9 cellular contexts compared by ENCODE assay signal in genomic region chr11:67709806-67710205, GRCh38. TPM values are rescaled to one million over a fixed set of nuclear protein-coding genes. Genes with fewer than 3 reads are reported as not detected.
"Had no signal": no experiment of that assay in that cellular context is flagged by ENCODE, and none has a peak within 500 bp of the region (broad histone marks: within the 10 kb centered on the region; RNA-seq: fewer than 3 reads in every experiment).

No MANE protein-coding gene starts in this region.

RNA-seq across cellular contexts. Expression of gene ALDH3B2, which starts 35.4 kb away (rescaled TPM):
- total RNA-seq: subcutaneous adipose tissue, thoracic aorta, tibial nerve had no signal

RNA-seq across cellular contexts. Expression of gene ACY3, which starts 59.3 kb away (rescaled TPM):
- total RNA-seq: subcutaneous adipose tissue, suprapubic skin, temporal lobe, thoracic aorta, thyroid gland, urinary bladder, uterus, vagina had no signal
